ENCODE assay signal across 8 cellular contexts in the genomic region with DNA sequence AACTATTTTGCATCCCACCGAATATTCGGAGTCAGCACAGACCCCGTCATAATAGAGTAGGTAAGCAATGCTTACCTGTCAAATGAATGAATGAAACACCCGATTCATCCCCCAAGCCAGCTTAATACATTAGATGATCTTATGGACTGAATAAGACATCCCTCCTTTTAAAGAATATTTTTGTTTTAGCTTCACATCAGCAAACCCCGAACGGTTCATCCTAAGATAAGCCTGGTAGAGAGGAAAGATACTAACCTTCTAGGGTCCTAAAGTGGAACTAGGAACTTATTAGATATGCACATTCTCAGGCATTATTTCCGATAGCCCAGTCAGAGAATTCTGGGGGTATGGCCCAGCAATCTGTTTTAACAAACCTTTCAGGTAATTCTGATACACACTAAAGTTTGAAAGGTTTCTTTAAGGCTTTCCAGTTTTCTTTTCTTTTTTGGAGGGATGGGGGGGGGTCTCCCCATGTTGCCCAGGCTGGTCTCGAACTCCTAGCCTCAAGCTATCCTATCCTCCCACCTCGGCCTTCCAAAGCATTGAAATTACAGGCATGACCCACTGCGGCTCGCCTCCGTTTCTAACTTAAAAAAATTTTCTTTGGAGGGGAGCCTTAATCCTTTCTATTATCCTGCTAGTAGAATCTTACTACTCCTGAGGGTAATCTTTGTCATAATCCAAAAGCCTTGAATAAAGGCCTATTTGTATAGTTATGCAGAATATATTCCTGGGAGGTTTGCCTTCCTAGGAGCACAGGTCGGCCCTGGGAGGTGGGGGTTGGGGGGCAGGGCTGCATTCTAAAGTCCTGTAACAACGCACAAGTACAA. TPM values are rescaled to one million over a fixed set of nuclear protein-coding genes. Genes with fewer than 3 reads are reported as not detected.
DNase-seq lines count a peak whose midpoint lies in the region; ATAC-seq and TF ChIP-seq lines count a peak whose summit lies in the region.

No MANE protein-coding gene starts in this region.

- peak overlapping the region; percentile 99 for H3K4me3 Mint-ChIP-seq in T-helper 2 cell treated with Interferon-gamma antibody and Interleukin-4, amounts not matched to agents 5 μg/mL and 100 μg/mL, for 36 hours

- H3K27ac Mint-ChIP-seq in T-helper 2 cell treated with Interferon-gamma antibody and Interleukin-4, amounts not matched to agents 5 μg/mL and 100 μg/mL, for 36 hours, result peak overlapping the region; percentile 96

- peaks cover 61% of the 10 kb centered on the region for H3K4me1 Mint-ChIP-seq in T-helper 2 cell treated with Interferon-gamma antibody and Interleukin-4, amounts not matched to agents 5 μg/mL and 100 μg/mL, for 36 hours (ENCODE audit: low read depth)

- no peaks in the 10 kb centered on the region for H3K9me3 Mint-ChIP-seq in T-helper 2 cell treated with Interferon-gamma antibody and Interleukin-4, amounts not matched to agents 5 μg/mL and 100 μg/mL, for 36 hours

- H3K4me1 ChIP-seq in left lung, result peaks cover 36 to 64% of the 10 kb centered on the region in 2 donors
- peaks cover 16 to 39% of the 10 kb centered on the region in 2 donors for H3K4me1 ChIP-seq in thoracic aorta (ENCODE audit: control insufficient read depth in 1 of 2, low read depth in 2 of 2)

- ATAC-seq in left lung (no peak), thoracic aorta (ENCODE audit: insufficient number of reproducible peaks, low FRiP score, low read depth) (no peak)

- in situ Hi-C loops in astrocyte of the spinal cord (cut with HindIII; ENCODE audit: low sequenced_read_pairs), result no loop called here

- peaks cover 45% of the 10 kb centered on the region for H3K36me3 Mint-ChIP-seq in T-helper 2 cell treated with Interferon-gamma antibody and Interleukin-4, amounts not matched to agents 5 μg/mL and 100 μg/mL, for 36 hours (ENCODE audit: low read depth)

- CTCF ChIA-PET in HEK293T (lab: Yijun Ruan, JAX), result interaction anchor here (0.7 to 1.0 kb wide), 2 partner anchors 10 to 49 kb away, joined by 3 read pairs; no protein-coding TSS in a partner anchor

- H3K27me3 Mint-ChIP-seq in T-helper 2 cell treated with Interferon-gamma antibody and Interleukin-4, amounts not matched to agents 5 μg/mL and 100 μg/mL, for 36 hours (ENCODE audit: low read depth), result no peaks in the 10 kb centered on the region

- no peak for DNase-seq in T-helper 2 cell treated with Interferon-gamma antibody and Interleukin-4, amounts not matched to agents 5 μg/mL and 100 μg/mL, for 36 hours (ENCODE audit: low spot score)
- DNase-seq in T-helper 2 cell, result no peak
- no peak for DNase-seq in astrocyte of the spinal cord (ENCODE audit: low read depth, low spot score)
- DNase-seq in left lung, result no peak
- DNase-seq in thoracic aorta (ENCODE audit: low spot score), result no peak
- no peak for DNase-seq in SHP77 (lab: John Stamatoyannopoulos, UW)
- no peak for DNase-seq in NCI-H748 treated with DMSO at 0.1 percent for 48 hours (lab: John Stamatoyannopoulos, UW)
- no peak for DNase-seq in HEK293T (ENCODE audit: extremely low spot score)

- intact Hi-C loops in left lung (cut with DNase I), result no loop called here

- H3K4me3 ChIP-seq in astrocyte of the spinal cord (ENCODE audit: low read depth, low read length), result peak overlapping the region; percentile 60
- H3K4me3 ChIP-seq in left lung, result peak overlapping the region; percentile 57 to 99
- H3K4me3 ChIP-seq in thoracic aorta, result peak overlapping the region; percentile 93

- POLR2A ChIA-PET in HEK293T (lab: Yijun Ruan, JAX), result interaction anchor here (0.9 to 2.9 kb wide), 8 partner anchors 10 to 132 kb away, joined by 3 to 29 read pairs (median 4); partner anchors contain the start of gene SLC35F5

- no peak for TF ChIP-seq CTCF in astrocyte of the spinal cord (IDR thresholded peaks at IDR 0.05; ENCODE audit: low read depth, low read length)
- TF ChIP-seq CTCF in left lung (IDR thresholded peaks at IDR 0.05), result no peak
- TF ChIP-seq CTCF in thoracic aorta (IDR thresholded peaks at IDR 0.05), result no peak

- H3K36me3 ChIP-seq in left lung (peaks cover 0 to 9% of the 10 kb centered on the region in 2 donors), thoracic aorta (no peaks in the 10 kb centered on the region)

- no peaks in the 10 kb centered on the region for H3K9me3 ChIP-seq in left lung
- H3K9me3 ChIP-seq in thoracic aorta, result no peaks in the 10 kb centered on the region

- H3K27ac ChIP-seq in left lung (peak overlapping the region; percentile 94 to 100), thoracic aorta (peak overlapping the region; percentile 67 to 99)

- no peaks in the 10 kb centered on the region for H3K27me3 ChIP-seq in left lung
- no peaks in the 10 kb centered on the region for H3K27me3 ChIP-seq in thoracic aorta (replicated peaks; ENCODE audit: insufficient read depth)

TF ChIP-seq in HEK293T, 16 proteins besides CTCF, POLR2A, EP300 and RAD21:
- no peak for TF ChIP-seq FOXA1 (IDR thresholded peaks at IDR 0.05)
- TF ChIP-seq LEF1 (IDR thresholded peaks at IDR 0.05; ENCODE audit: borderline replicate concordance), result no peak
- TF ChIP-seq CTBP1 (IDR thresholded peaks at IDR 0.05; ENCODE audit: borderline replicate concordance), result no peak
- no peak for TF ChIP-seq TARDBP (IDR thresholded peaks at IDR 0.05)
- no peak for TF ChIP-seq NFRKB (IDR thresholded peaks at IDR 0.05)
- TF ChIP-seq FOXK2 (IDR thresholded peaks at IDR 0.05), result no peak
- TF ChIP-seq HDGF (IDR thresholded peaks at IDR 0.05; ENCODE audit: borderline replicate concordance), result no peak
- TF ChIP-seq ELF4 (IDR thresholded peaks at IDR 0.05), result no peak
- TF ChIP-seq L3MBTL2 (conservative IDR thresholded peaks at IDR 0.05), result no peak

RNA-seq across cellular contexts. Expression of gene ACTR3, which starts 1.0 kb away (rescaled TPM):
- total RNA-seq in left lung, result 100 to 1,000 TPM; 213 to 324 TPM
- 100 to 1,000 TPM; 142 to 177 TPM for total RNA-seq in thoracic aorta
